Comparison of ENCODE assay signal across 1 cellular context in genomic region chr1:94634977-94635416, GRCh38.
TF ChIP-seq lines count a peak whose summit lies in the region.

No MANE protein-coding gene starts in this region.

TF ChIP-seq in K562, 482 proteins besides CTCF, POLR2A, EP300 and RAD21 (continued from another document and continues in another):
- TF ChIP-seq CUX1 (CRISPR knock-in tag; IDR thresholded peaks at IDR 0.05) (no peak), ZNF507 (tag; conservative IDR thresholded peaks at IDR 0.05) (no peak), ZNF644 (tag; IDR thresholded peaks at IDR 0.05; ENCODE audit: low read depth) (0 out of 2 replicates have a peak, but pooled peaks have one; percentile 71), AFF1 (IDR thresholded peaks at IDR 0.05; ENCODE audit: low read depth in 1 of 2, partially characterized antibody in 2 of 2) (no peak), ETS2 (tag; IDR thresholded peaks at IDR 0.05; ENCODE audit: borderline replicate concordance, poor library complexity, severe bottlenecking) (no peak), HIVEP1 (CRISPR knock-in tag; IDR thresholded peaks at IDR 0.05) (no peak), HINFP (tag; conservative IDR thresholded peaks at IDR 0.05; ENCODE audit: low read depth) (no peak), RBM17 (IDR thresholded peaks at IDR 0.05; ENCODE audit: borderline replicate concordance, low read depth, low read length) (no peak), HNRNPUL1 (IDR thresholded peaks at IDR 0.05; ENCODE audit: low read length) (no peak), STAG1 (CRISPR knock-in tag; IDR thresholded peaks at IDR 0.05; ENCODE audit: borderline replicate concordance) (no peak), EZH2 (IDR thresholded peaks at IDR 0.05; ENCODE audit: borderline replicate concordance, low read depth, low read length) (no peak), ZNF197 (CRISPR knock-in tag; IDR thresholded peaks at IDR 0.05; ENCODE audit: low read depth) (no peak), CTCFL (IDR thresholded peaks at IDR 0.05; ENCODE audit: borderline replicate concordance, insufficient read depth, low read depth, low read length, poor library complexity, severe bottlenecking) (no peak), ZSCAN29 (IDR thresholded peaks at IDR 0.05) (no peak), TSC22D4 (tag; IDR thresholded peaks at IDR 0.05) (no peak), HMGN3 (IDR thresholded peaks at IDR 0.05; ENCODE audit: borderline replicate concordance, extremely low read depth, insufficient read length, low read depth, low read length) (peak; percentile 40), HMG20A (CRISPR knock-in tag; conservative IDR thresholded peaks at IDR 0.05) (no peak), ZNF583 (CRISPR knock-in tag; IDR thresholded peaks at IDR 0.05) (peak; percentile 64; the same call in 1 of the 2 replicates), PTBP1 (IDR thresholded peaks at IDR 0.05; ENCODE audit: low read depth, low read length) (no peak), CLOCK (CRISPR knock-in tag; IDR thresholded peaks at IDR 0.05; ENCODE audit: borderline replicate concordance) (no peak), ASH1L (IDR thresholded peaks at IDR 0.05; ENCODE audit: borderline replicate concordance, low read depth, partially characterized antibody) (no peak), E4F1 (CRISPR knock-in tag; IDR thresholded peaks at IDR 0.05; ENCODE audit: borderline replicate concordance) (no peak), NR4A1 (CRISPR knock-in tag; IDR thresholded peaks at IDR 0.05) (no peak), NR4A1 (tag; IDR thresholded peaks at IDR 0.05) (peak; percentile 69; the same call in 1 of the 2 replicates), KLF6 (CRISPR knock-in tag; IDR thresholded peaks at IDR 0.05; ENCODE audit: borderline replicate concordance) (no peak), HES1 (IDR thresholded peaks at IDR 0.05; ENCODE audit: low read depth) (peak; percentile 17; the same call in 1 of the 2 replicates), TEAD2 (tag; IDR thresholded peaks at IDR 0.05) (no peak), ADNP (tag; IDR thresholded peaks at IDR 0.05) (no peak), CCAR2 (IDR thresholded peaks at IDR 0.05; ENCODE audit: low read depth, low read length) (no peak), C11orf30 (IDR thresholded peaks at IDR 0.05; ENCODE audit: low read depth) (no peak), PURB (CRISPR knock-in tag; IDR thresholded peaks at IDR 0.05; ENCODE audit: low read depth) (no peak), ZNF75A (CRISPR knock-in tag; IDR thresholded peaks at IDR 0.05) (no peak), FOXK1 (CRISPR knock-in tag; IDR thresholded peaks at IDR 0.05; ENCODE audit: borderline replicate concordance) (no peak), SAFB2 (IDR thresholded peaks at IDR 0.05; ENCODE audit: borderline replicate concordance, low read depth, low read length, severe bottlenecking) (no peak), ILF3 (IDR thresholded peaks at IDR 0.05; ENCODE audit: borderline replicate concordance) (no peak), CHCHD3 (CRISPR knock-in tag; IDR thresholded peaks at IDR 0.05) (no peak), NONO (IDR thresholded peaks at IDR 0.05; ENCODE audit: low read depth in 2 of 2, low read length in 1 of 2) (0 out of 4 replicates have a peak, but pooled peaks of 1 of the 2 experiments have one; percentile 22), ARID3A (IDR thresholded peaks at IDR 0.05; ENCODE audit: borderline replicate concordance, low read depth, low read length) (peak; percentile 40; the same call in 1 of the 2 replicates), IRF9 (tag; IDR thresholded peaks at IDR 0.05) (no peak), ZNF232 (CRISPR knock-in tag; IDR thresholded peaks at IDR 0.05) (no peak)
